In genomic region chr16:86584726-86585721, GRCh38 we compare ENCODE assay signal across 14 cellular contexts. TPM values are rescaled to one million over a fixed set of nuclear protein-coding genes. Genes with fewer than 3 reads are reported as not detected.
DNase-seq lines count a peak whose midpoint lies in the region; TF ChIP-seq lines count a peak whose summit lies in the region.
"Had no signal": no experiment of that assay in that cellular context is flagged by ENCODE, and none has a peak within 500 bp of the region (broad histone marks: within the 10 kb centered on the region; RNA-seq: fewer than 3 reads in every experiment).

No MANE protein-coding gene starts in this region.

- H3K4me3 ChIP-seq in coronary artery (peak overlapping the region; percentile 23), skeletal muscle satellite cell (ENCODE audit: low read length) (peak overlapping the region; percentile 33)
- H3K4me3 ChIP-seq: colonic mucosa, SJCRH30 had no signal

- TF ChIP-seq CTCF in coronary artery (IDR thresholded peaks at IDR 0.05): no peak

- peak overlapping the region; percentile 88 for H3K9ac ChIP-seq in skeletal muscle satellite cell (ENCODE audit: low read depth, low read length)

- peak overlapping the region; percentile 86 to 98 for H3K27ac ChIP-seq in coronary artery
- H3K27ac ChIP-seq: colonic mucosa, SJCRH30 had no signal

- peaks cover 4% of the 10 kb centered on the region for H3K36me3 ChIP-seq in skeletal muscle satellite cell (ENCODE audit: insufficient read depth, low read length)
- H3K36me3 ChIP-seq: colonic mucosa had no signal

- peak overlapping the region; percentile 60 for H3K4me2 ChIP-seq in skeletal muscle satellite cell (ENCODE audit: low read length)

- H3K27me3 ChIP-seq in skeletal muscle satellite cell (ENCODE audit: control insufficient read depth, insufficient read depth, low read length): no peaks in the 10 kb centered on the region
- H3K27me3 ChIP-seq: SJCRH30 had no signal

- peaks cover 79% of the 10 kb centered on the region for H3K4me1 ChIP-seq in skeletal muscle satellite cell (ENCODE audit: control insufficient read depth, insufficient read depth, low read length)
- H3K4me1 ChIP-seq: colonic mucosa had no signal

- H3K9me3 ChIP-seq in skeletal muscle satellite cell (replicated peaks; ENCODE audit: low read length): no peaks in the 10 kb centered on the region
- H3K9me3 ChIP-seq: colonic mucosa, SJCRH30 had no signal

- DNase-seq in EL (peak; percentile 78), NCI-H2029 treated with DMSO at 0.1 percent for 48 hours (lab: John Stamatoyannopoulos, UW) (peak; percentile 47), coronary artery (ENCODE audit: low spot score) (no peak), occipital lobe (lab: John Stamatoyannopoulos, UW) (no peak), NCI-H2081 (lab: John Stamatoyannopoulos, UW) (no peak)
- DNase-seq in activated CD4-positive, alpha-beta T cell treated with anti-CD3 and anti-CD28 coated beads for 48 hours: no peak
- no peak for DNase-seq in activated naive CD4-positive, alpha-beta T cell (lab: John Stamatoyannopoulos, UW)
- DNase-seq: CD4-positive, alpha-beta memory T cell; colonic mucosa; naive B cell; NCI-H146; NCI-H69 had no signal

RNA-seq across cellular contexts. Expression of gene FOXL1, which starts 6.7 kb away (rescaled TPM):
- 23.1 and 24.9 TPM in 2 replicates for total RNA-seq in skeletal muscle satellite cell (2012; rRNA removed)
- 0.47 TPM for total RNA-seq in occipital lobe
- total RNA-seq: CD4-positive, alpha-beta memory T cell had no signal

RNA-seq across cellular contexts. Expression of gene FOXC2, which starts 18.4 kb away (rescaled TPM):
- 3.0 and 3.5 TPM in 2 replicates for total RNA-seq in skeletal muscle satellite cell (2012; rRNA removed)
- 0.62 TPM for total RNA-seq in occipital lobe
- total RNA-seq: CD4-positive, alpha-beta memory T cell had no signal

RNA-seq across cellular contexts. Expression of gene MTHFSD, which starts 30.0 kb away (rescaled TPM):
- 11.9 and 13.3 TPM in 2 replicates for total RNA-seq in skeletal muscle satellite cell (2012; rRNA removed)
- 10.3 TPM for total RNA-seq in occipital lobe

Comparison
In these comparisons a context has a peak if more than half of its experiments do, and no peak if none do; other contexts are left out.
1. DNase-seq: peak in EL (single experiment) and NCI-H2029 treated with DMSO at 0.1 percent for 48 hours (single experiment); none in coronary artery (single experiment), occipital lobe (single experiment), activated CD4-positive, alpha-beta T cell treated with anti-CD3 and anti-CD28 coated beads for 48 hours (single experiment), activated naive CD4-positive, alpha-beta T cell (0 of 4) and NCI-H2081 (0 of 2).